ENCODE assay signal across 18 cellular contexts in the genomic region with DNA sequence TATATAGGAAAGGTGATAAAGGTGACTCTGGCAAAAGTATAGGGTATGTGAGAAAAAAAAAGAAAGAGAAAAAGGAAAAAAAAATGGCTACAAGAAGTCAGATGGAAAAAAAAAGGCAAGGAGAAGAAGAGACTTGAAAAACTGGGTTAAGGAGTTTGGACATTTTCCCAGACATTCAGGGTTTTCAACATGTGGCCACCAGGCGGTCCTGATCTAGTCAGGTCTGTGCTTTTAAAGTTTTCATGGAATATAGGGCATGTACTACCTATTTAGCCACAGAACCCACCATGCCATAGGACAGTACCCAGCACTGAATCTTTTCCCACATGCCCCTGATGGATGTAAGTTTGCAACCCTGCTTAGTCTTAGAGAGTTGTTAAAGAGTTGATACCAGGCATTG.
A peak's percentile ranks its signal among the peaks of the same experiment; 100 is the strongest.
DNase-seq lines count a peak whose midpoint lies in the region; ATAC-seq and TF ChIP-seq lines count a peak whose summit lies in the region.
"Had no signal": no experiment of that assay in that cellular context is flagged by ENCODE, and none has a peak within 500 bp of the region (broad histone marks: within the 10 kb centered on the region; RNA-seq: fewer than 3 reads in every experiment).

No MANE protein-coding gene starts in this region.

- intact Hi-C loops in left ventricle myocardium inferior (cut with micrococcal nuclease) = no loop called here
- intact Hi-C loops in Right ventricle myocardium inferior (cut with DNase I) = loop anchor here (10.0 kb wide), 1 partner anchor 91 kb away; no protein-coding TSS in a partner anchor
- intact Hi-C loops in posterior vena cava (cut with DNase I) = no loop called here

- in situ Hi-C loops in brain microvascular endothelial cell (cut with HindIII; ENCODE audit: low pct_ligation_motif_present, low sequenced_read_pairs) = no loop called here

- H3K4me1 ChIP-seq in left ventricle myocardium inferior = peaks cover 4% of the 10 kb centered on the region
- H3K4me1 ChIP-seq: ascending aorta, tibial nerve had no signal

- peaks cover under 1% of the 10 kb centered on the region for H3K27me3 ChIP-seq in left ventricle myocardium inferior (ENCODE audit: low read depth)
- H3K27me3 ChIP-seq in brain microvascular endothelial cell (replicated peaks) = no peaks in the 10 kb centered on the region
- H3K27me3 ChIP-seq: ascending aorta, tibial nerve had no signal

- H3K27ac ChIP-seq in left ventricle myocardium inferior (replicated peaks) = no peak overlapping the region
- no peak overlapping the region for H3K27ac ChIP-seq in brain microvascular endothelial cell
- H3K27ac ChIP-seq: ascending aorta, dorsolateral prefrontal cortex, tibial nerve had no signal

- H3K9me3 ChIP-seq in left ventricle myocardium inferior (replicated peaks) = peaks cover 10% of the 10 kb centered on the region
- H3K9me3 ChIP-seq: ascending aorta had no signal

- DNase-seq in left ventricle myocardium inferior (no peak), Right ventricle myocardium inferior (ENCODE audit: missing footprints) (no peak), brain microvascular endothelial cell (no peak), fibroblast of the aortic adventitia (ENCODE audit: low read depth) (peak; percentile 6), pons (ENCODE audit: low spot score) (no peak), posterior vena cava (ENCODE audit: low spot score) (no peak), retina (no peak)
- no peak for DNase-seq in activated CD4-positive, alpha-beta T cell treated with anti-CD3 and anti-CD28 coated beads for 4 hours
- DNase-seq: activated CD8-positive, alpha-beta memory T cell treated with anti-CD3 and anti-CD28 coated beads, Interleukin-2, amount 50 U/mL, for 4 hours; COR-L47; dorsolateral prefrontal cortex; NCI-H1092 treated with DMSO at 0.1 percent for 48 hours; NCI-H2171 treated with DMSO at 0.1 percent for 48 hours; NCI-H82; RPMI8226; stimulated activated CD4-positive, alpha-beta T cell treated with anti-CD3 and anti-CD28 coated beads, Interleukin-4, amount 100 ng/mL, for 4 hours had no signal

- no peak overlapping the region for H3K4me3 ChIP-seq in left ventricle myocardium inferior
- no peak overlapping the region for H3K4me3 ChIP-seq in brain microvascular endothelial cell (ENCODE audit: low read depth, low read length)
- no peak overlapping the region for H3K4me3 ChIP-seq in fibroblast of the aortic adventitia (ENCODE audit: low read depth, low read length)
- H3K4me3 ChIP-seq: ascending aorta, dorsolateral prefrontal cortex, tibial nerve had no signal

- TF ChIP-seq CTCF in left ventricle myocardium inferior (IDR thresholded peaks at IDR 0.05; ENCODE audit: borderline replicate concordance) (peak; percentile 37), brain microvascular endothelial cell (IDR thresholded peaks at IDR 0.05; ENCODE audit: low read depth, low read length, missing control alignments) (peak; percentile 8), fibroblast of the aortic adventitia (IDR thresholded peaks at IDR 0.05; ENCODE audit: insufficient read depth, low read length) (peak; percentile 16)

- ATAC-seq in Right ventricle myocardium inferior = no peak

- H3K36me3 ChIP-seq in left ventricle myocardium inferior = no peaks in the 10 kb centered on the region
- H3K36me3 ChIP-seq in brain microvascular endothelial cell (replicated peaks) = no peaks in the 10 kb centered on the region
- H3K36me3 ChIP-seq: ascending aorta, tibial nerve had no signal
